18 cellular contexts compared by ENCODE assay signal in the genomic region with DNA sequence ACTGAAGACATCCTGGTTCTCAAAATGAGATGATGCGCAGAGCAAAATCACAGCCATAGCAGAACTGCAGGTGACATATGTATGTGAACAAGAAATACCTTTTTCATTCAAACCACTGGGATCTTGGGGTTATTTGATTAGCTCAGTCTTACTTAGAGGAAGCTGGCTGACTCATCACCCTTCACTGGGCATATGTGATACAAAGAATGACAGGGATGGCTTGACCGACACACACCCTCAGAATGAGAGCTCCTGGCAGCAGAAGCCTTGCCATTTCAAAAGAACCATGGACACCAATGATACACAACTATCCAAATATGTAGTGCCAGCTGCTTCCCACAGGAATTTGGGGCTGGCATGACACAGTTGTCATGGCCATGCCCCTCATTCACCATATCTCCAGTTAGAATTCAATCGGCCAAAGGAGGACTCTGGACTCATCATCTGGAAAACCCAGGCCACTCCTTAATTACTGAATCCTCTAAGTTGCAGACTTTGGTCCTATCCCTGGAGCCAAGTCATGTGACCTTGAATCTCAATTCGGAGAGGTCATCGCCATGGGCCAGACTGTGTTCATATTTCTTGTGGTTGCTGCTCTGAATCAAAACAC.
DNase-seq lines count a peak whose midpoint lies in the region; ATAC-seq and TF ChIP-seq lines count a peak whose summit lies in the region.
"Had no signal": no experiment of that assay in that cellular context is flagged by ENCODE, and none has a peak within 500 bp of the region (broad histone marks: within the 10 kb centered on the region; RNA-seq: fewer than 3 reads in every experiment).

No MANE protein-coding gene starts in this region.

- H3K27me3 ChIP-seq in heart left ventricle: no peaks in the 10 kb centered on the region
- H3K27me3 ChIP-seq: adrenal gland, esophagus squamous epithelium, right atrium auricular region, testis had no signal

- 81 to 89% (median 88%) methylated on average over 4 to 5 of the region's 5 CpGs for WGBS in heart left ventricle, 4 donors

- intact Hi-C loops in heart left ventricle (cut with DNase I): no loop called here

- H3K4me3 ChIP-seq in heart left ventricle: no peak overlapping the region
- H3K4me3 ChIP-seq: adrenal gland, esophagus squamous epithelium, lower lobe of right lung, right atrium auricular region, testis had no signal

- DNase-seq in ACHN (peak; percentile 9), HFFc6 (peak; percentile 13), glomerular visceral epithelial cell (ENCODE audit: extremely low spot score) (peak; percentile 51), OCI-M2 (lab: John Stamatoyannopoulos, UW; ENCODE audit: unreplicated experiment) (no peak), heart left ventricle (no peak)
- DNase-seq: activated CD4-positive, alpha-beta T cell treated with anti-CD3 and anti-CD28 coated beads, Interleukin-2, amount 50 U/mL, for 4 hours; adrenal gland; esophagus squamous epithelium; lower lobe of right lung; NCI-H1092 treated with DMSO at 0.1 percent for 48 hours; NCI-H2227 treated with DMSO at 0.1 percent for 48 hours; stimulated activated CD4-positive, alpha-beta T cell treated with anti-CD3 and anti-CD28 coated beads, Interleukin-1b, Interleukin-23, amount 100 ng/mL, for 48 hours; testis had no signal

- H3K36me3 ChIP-seq in heart left ventricle: peaks cover 0 to 3% (median 0%) of the 10 kb centered on the region in 9 donors
- H3K36me3 ChIP-seq: adrenal gland, esophagus squamous epithelium, lower lobe of right lung, right atrium auricular region had no signal

- in situ Hi-C loops in ACHN (cut with HindIII; ENCODE audit: low pct_ligation_motif_present, low pct_unique_long_range_greater_than_20kb, low sequenced_read_pairs): no loop called here

- ATAC-seq in SK-N-SH treated with all-trans-retinoic acid at 6 μM for 48 hours (peak; percentile 46; the same call in 2 of the 3 replicates), HG02938 (IDR thresholded peaks at IDR 0.05; ENCODE audit: unreplicated experiment) (no peak), heart left ventricle (no peak), GM21515 (IDR thresholded peaks at IDR 0.05; ENCODE audit: unreplicated experiment) (no peak)
- ATAC-seq: lower lobe of right lung had no signal

- H3K27ac ChIP-seq in heart left ventricle: no peak overlapping the region
- H3K27ac ChIP-seq: adrenal gland, esophagus squamous epithelium, lower lobe of right lung, right atrium auricular region, testis had no signal

- peaks cover 13% of the 10 kb centered on the region for H3K36me3 Mint-ChIP-seq in HFFc6 (ENCODE audit: low read depth)

- no peaks in the 10 kb centered on the region for H3K9me3 ChIP-seq in heart left ventricle
- H3K9me3 ChIP-seq: adrenal gland, esophagus squamous epithelium, lower lobe of right lung, right atrium auricular region, testis had no signal

- TF ChIP-seq CTCF in HFFc6 (IDR thresholded peaks at IDR 0.05): no peak
- no peak for TF ChIP-seq CTCF in heart left ventricle (IDR thresholded peaks at IDR 0.05)

- H3K9me3 Mint-ChIP-seq in HFFc6: no peaks in the 10 kb centered on the region
- H3K9me3 Mint-ChIP-seq: nephron had no signal

- H3K4me3 Mint-ChIP-seq in HFFc6: no peak overlapping the region
- H3K4me3 Mint-ChIP-seq: nephron had no signal

- H3K27me3 Mint-ChIP-seq in HFFc6 (ENCODE audit: insufficient read depth): no peaks in the 10 kb centered on the region

- TF ChIP-seq POLR2A in heart left ventricle (IDR thresholded peaks at IDR 0.05): no peak

- H3K27ac Mint-ChIP-seq in HFFc6: peak overlapping the region; percentile 43

- peaks cover 33% of the 10 kb centered on the region for H3K4me1 Mint-ChIP-seq in HFFc6 (ENCODE audit: low read depth)
- H3K4me1 Mint-ChIP-seq: nephron had no signal

- H3K4me1 ChIP-seq in heart left ventricle: no peaks in the 10 kb centered on the region
- H3K4me1 ChIP-seq: adrenal gland, esophagus squamous epithelium, lower lobe of right lung, right atrium auricular region, testis had no signal

TF ChIP-seq in SK-N-SH treated with all-trans-retinoic acid at 6 μM for 48 hours, 23 proteins besides CTCF, POLR2A, EP300 and RAD21:
- TF ChIP-seq SNAI2 (CRISPR knock-in tag; IDR thresholded peaks at IDR 0.05) (no peak), ZNF70 (CRISPR knock-in tag; IDR thresholded peaks at IDR 0.05) (no peak)

Comparison
In these comparisons a context has a peak if more than half of its experiments do, and no peak if none do; other contexts are left out.
1. DNase-seq: peak in ACHN (single experiment), HFFc6 (single experiment) and glomerular visceral epithelial cell (single experiment); none in OCI-M2 (single experiment) and heart left ventricle (0 of 5).